1 cellular context compared by ENCODE assay signal in the genomic region with DNA sequence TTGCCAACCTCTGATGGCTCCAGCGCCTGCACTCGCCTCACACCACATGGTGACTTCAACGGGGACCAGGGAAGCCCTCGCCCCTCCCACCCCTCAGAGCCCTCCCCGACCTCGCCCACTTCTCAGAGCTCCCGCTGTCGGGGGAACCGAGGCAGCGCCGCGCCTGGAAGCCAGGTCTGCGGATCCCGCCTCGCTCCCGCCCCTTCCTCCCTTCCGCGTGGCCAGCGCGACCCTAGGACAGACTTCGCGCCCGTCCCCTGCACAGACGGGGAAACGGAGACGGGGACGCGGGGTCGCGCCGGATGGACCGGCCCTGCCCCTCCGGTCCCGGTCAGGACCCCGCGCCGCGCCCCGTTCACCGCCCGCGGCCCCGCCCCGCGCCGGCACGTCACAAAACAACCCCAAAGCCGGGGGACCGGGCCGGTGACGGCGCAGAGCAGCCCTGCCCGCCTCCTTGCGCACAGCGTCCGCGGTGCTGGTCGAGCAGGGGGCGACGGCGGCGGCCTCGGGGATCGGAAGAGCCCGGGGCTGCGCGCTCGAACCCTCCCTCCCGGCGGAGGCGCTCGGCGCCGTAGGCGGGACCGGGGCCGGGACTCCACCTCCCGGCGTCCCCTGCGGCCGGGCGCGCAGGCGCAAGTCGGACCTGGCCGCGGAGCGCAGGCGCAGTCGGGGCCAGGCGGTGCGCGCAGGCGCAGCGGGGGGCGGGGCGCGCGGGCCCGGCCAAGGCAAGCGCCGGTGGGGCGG.
TF ChIP-seq lines count a peak whose summit lies in the region.

No MANE protein-coding gene starts in this region.

TF ChIP-seq in HepG2, 621 proteins besides CTCF, POLR2A, EP300 and RAD21 (continued from another document and continues in another):
- TF ChIP-seq, protein P1, sequence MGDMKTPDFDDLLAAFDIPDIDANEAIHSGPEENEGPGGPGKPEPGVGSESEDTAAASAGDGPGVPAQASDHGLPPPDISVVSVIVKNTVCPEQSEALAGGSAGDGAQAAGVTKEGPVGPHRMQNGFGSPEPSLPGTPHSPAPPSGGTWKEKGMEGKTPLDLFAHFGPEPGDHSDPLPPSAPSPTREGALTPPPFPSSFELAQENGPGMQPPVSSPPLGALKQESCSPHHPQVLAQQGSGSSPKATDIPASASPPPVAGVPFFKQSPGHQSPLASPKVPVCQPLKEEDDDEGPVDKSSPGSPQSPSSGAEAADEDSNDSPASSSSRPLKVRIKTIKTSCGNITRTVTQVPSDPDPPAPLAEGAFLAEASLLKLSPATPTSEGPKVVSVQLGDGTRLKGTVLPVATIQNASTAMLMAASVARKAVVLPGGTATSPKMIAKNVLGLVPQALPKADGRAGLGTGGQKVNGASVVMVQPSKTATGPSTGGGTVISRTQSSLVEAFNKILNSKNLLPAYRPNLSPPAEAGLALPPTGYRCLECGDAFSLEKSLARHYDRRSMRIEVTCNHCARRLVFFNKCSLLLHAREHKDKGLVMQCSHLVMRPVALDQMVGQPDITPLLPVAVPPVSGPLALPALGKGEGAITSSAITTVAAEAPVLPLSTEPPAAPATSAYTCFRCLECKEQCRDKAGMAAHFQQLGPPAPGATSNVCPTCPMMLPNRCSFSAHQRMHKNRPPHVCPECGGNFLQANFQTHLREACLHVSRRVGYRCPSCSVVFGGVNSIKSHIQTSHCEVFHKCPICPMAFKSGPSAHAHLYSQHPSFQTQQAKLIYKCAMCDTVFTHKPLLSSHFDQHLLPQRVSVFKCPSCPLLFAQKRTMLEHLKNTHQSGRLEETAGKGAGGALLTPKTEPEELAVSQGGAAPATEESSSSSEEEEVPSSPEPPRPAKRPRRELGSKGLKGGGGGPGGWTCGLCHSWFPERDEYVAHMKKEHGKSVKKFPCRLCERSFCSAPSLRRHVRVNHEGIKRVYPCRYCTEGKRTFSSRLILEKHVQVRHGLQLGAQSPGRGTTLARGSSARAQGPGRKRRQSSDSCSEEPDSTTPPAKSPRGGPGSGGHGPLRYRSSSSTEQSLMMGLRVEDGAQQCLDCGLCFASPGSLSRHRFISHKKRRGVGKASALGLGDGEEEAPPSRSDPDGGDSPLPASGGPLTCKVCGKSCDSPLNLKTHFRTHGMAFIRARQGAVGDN (CRISPR knock-in tag; IDR thresholded peaks at IDR 0.05), result peak; percentile 93
- TF ChIP-seq ZNF362 (CRISPR knock-in tag; IDR thresholded peaks at IDR 0.05; ENCODE audit: borderline replicate concordance), result peak; percentile 62
- TF ChIP-seq ZBTB7A (CRISPR knock-in tag; IDR thresholded peaks at IDR 0.05), result 0 out of 2 replicates have a peak, but pooled peaks have one; percentile 51
- TF ChIP-seq KLF12 (CRISPR knock-in tag; IDR thresholded peaks at IDR 0.05; ENCODE audit: borderline replicate concordance), result no peak
- TF ChIP-seq HDAC6 (IDR thresholded peaks at IDR 0.05; ENCODE audit: low read depth, low read length), result no peak
- no peak for TF ChIP-seq ZNF740 (CRISPR knock-in tag; IDR thresholded peaks at IDR 0.05)
- no peak; the same call in 1 of the 2 replicates for TF ChIP-seq ZNF274 (CRISPR knock-in tag; IDR thresholded peaks at IDR 0.05)
- peak; percentile 27; the same call in 1 of the 2 replicates for TF ChIP-seq ZNF431 (CRISPR knock-in tag; IDR thresholded peaks at IDR 0.05; ENCODE audit: borderline replicate concordance, low read depth)
- TF ChIP-seq ZNF558 (CRISPR knock-in tag; IDR thresholded peaks at IDR 0.05; ENCODE audit: borderline replicate concordance), result peak; percentile 47; the same call in 1 of the 2 replicates
- TF ChIP-seq ZSCAN25 (CRISPR knock-in tag; IDR thresholded peaks at IDR 0.05), result no peak; the same call in 1 of the 2 replicates
- TF ChIP-seq HNF1B (CRISPR knock-in tag; IDR thresholded peaks at IDR 0.05), result peak; percentile 51; the same call in 1 of the 2 replicates
- peak; percentile 41; the same call in 1 of the 2 replicates for TF ChIP-seq HDAC1 (CRISPR knock-in tag; IDR thresholded peaks at IDR 0.05)
- no peak for TF ChIP-seq FOSL2 (CRISPR knock-in tag; IDR thresholded peaks at IDR 0.05)
- TF ChIP-seq ZNF562 (CRISPR knock-in tag; IDR thresholded peaks at IDR 0.05; ENCODE audit: borderline replicate concordance), result no peak
- TF ChIP-seq, protein P2, sequence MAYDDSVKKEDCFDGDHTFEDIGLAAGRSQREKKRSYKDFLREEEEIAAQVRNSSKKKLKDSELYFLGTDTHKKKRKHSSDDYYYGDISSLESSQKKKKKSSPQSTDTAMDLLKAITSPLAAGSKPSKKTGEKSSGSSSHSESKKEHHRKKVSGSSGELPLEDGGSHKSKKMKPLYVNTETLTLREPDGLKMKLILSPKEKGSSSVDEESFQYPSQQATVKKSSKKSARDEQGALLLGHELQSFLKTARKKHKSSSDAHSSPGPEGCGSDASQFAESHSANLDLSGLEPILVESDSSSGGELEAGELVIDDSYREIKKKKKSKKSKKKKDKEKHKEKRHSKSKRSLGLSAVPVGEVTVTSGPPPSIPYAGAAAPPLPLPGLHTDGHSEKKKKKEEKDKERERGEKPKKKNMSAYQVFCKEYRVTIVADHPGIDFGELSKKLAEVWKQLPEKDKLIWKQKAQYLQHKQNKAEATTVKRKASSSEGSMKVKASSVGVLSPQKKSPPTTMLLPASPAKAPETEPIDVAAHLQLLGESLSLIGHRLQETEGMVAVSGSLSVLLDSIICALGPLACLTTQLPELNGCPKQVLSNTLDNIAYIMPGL (CRISPR knock-in tag; IDR thresholded peaks at IDR 0.05; ENCODE audit: borderline replicate concordance in 1 of 2, low read depth in 1 of 2), result peak in 1 of 2 experiments; percentile 56; a peak in 3 of 4 replicates
- TF ChIP-seq TEAD3 (CRISPR knock-in tag; optimal IDR thresholded peaks at IDR 0.05; ENCODE audit: borderline replicate concordance), result no peak
- no peak for TF ChIP-seq PRPF4 (IDR thresholded peaks at IDR 0.05; ENCODE audit: low read depth, low read length, poor library complexity, severe bottlenecking)
- peak; percentile 73 for TF ChIP-seq GABPB1 (CRISPR knock-in tag; IDR thresholded peaks at IDR 0.05)
- no peak for TF ChIP-seq HMG20A (CRISPR knock-in tag; IDR thresholded peaks at IDR 0.05; ENCODE audit: borderline replicate concordance)
- peak; percentile 42; the same call in 1 of the 2 replicates for TF ChIP-seq ZSCAN12 (CRISPR knock-in tag; IDR thresholded peaks at IDR 0.05)
- no peak for TF ChIP-seq MIER2 (CRISPR knock-in tag; IDR thresholded peaks at IDR 0.05)
- TF ChIP-seq ZNF512B (CRISPR knock-in tag; IDR thresholded peaks at IDR 0.05; ENCODE audit: borderline replicate concordance), result no peak
- TF ChIP-seq ZNF280B (CRISPR knock-in tag; IDR thresholded peaks at IDR 0.05; ENCODE audit: borderline replicate concordance), result peak; percentile 65; the same call in 1 of the 2 replicates
- no peak for TF ChIP-seq XBP1 (CRISPR knock-in tag; IDR thresholded peaks at IDR 0.05)
- no peak for TF ChIP-seq KLF11 (CRISPR knock-in tag; IDR thresholded peaks at IDR 0.05)
- peak; percentile 70; the same call in 1 of the 2 replicates for TF ChIP-seq ZNF235 (CRISPR knock-in tag; IDR thresholded peaks at IDR 0.05; ENCODE audit: borderline replicate concordance)
- TF ChIP-seq ZNF782 (CRISPR knock-in tag; IDR thresholded peaks at IDR 0.05; ENCODE audit: borderline replicate concordance), result no peak
- no peak; the same call in 1 of the 2 replicates for TF ChIP-seq RXRA (CRISPR knock-in tag; IDR thresholded peaks at IDR 0.05)
- 0 out of 2 replicates have a peak, but pooled peaks have one; percentile 57 for TF ChIP-seq ZNF543 (CRISPR knock-in tag; IDR thresholded peaks at IDR 0.05)
- no peak for TF ChIP-seq RFX5 (IDR thresholded peaks at IDR 0.05; ENCODE audit: low read depth, low read length)
- no peak for TF ChIP-seq GATAD1 (CRISPR knock-in tag; IDR thresholded peaks at IDR 0.05)
- TF ChIP-seq ETS1 (CRISPR knock-in tag; IDR thresholded peaks at IDR 0.05), result 0 out of 2 replicates have a peak, but pooled peaks have one; percentile 20
- no peak; the same call in 1 of the 2 replicates for TF ChIP-seq ELF3 (CRISPR knock-in tag; IDR thresholded peaks at IDR 0.05)
- no peak for TF ChIP-seq MED8 (CRISPR knock-in tag; IDR thresholded peaks at IDR 0.05; ENCODE audit: insufficient replicate concordance)
- TF ChIP-seq ZNF232 (CRISPR knock-in tag; IDR thresholded peaks at IDR 0.05; ENCODE audit: borderline replicate concordance), result no peak
- TF ChIP-seq ZNF563 (CRISPR knock-in tag; IDR thresholded peaks at IDR 0.05), result no peak; the same call in 1 of the 2 replicates
- TF ChIP-seq NR2F6 (IDR thresholded peaks at IDR 0.05), result no peak
- TF ChIP-seq NR2F6 (CRISPR knock-in tag; IDR thresholded peaks at IDR 0.05), result no peak
- TF ChIP-seq, protein P3, sequence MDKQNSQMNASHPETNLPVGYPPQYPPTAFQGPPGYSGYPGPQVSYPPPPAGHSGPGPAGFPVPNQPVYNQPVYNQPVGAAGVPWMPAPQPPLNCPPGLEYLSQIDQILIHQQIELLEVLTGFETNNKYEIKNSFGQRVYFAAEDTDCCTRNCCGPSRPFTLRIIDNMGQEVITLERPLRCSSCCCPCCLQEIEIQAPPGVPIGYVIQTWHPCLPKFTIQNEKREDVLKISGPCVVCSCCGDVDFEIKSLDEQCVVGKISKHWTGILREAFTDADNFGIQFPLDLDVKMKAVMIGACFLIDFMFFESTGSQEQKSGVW (CRISPR knock-in tag; IDR thresholded peaks at IDR 0.05; ENCODE audit: borderline replicate concordance), result no peak
- peak; percentile 68 for TF ChIP-seq HNRNPK (IDR thresholded peaks at IDR 0.05; ENCODE audit: low read depth, low read length, poor library complexity, severe bottlenecking)
- no peak for TF ChIP-seq ADNP (CRISPR knock-in tag; IDR thresholded peaks at IDR 0.05)
